ENCODE assay signal across 1 cellular context in genomic region chr12:53539526-53539925, GRCh38.
TF ChIP-seq lines count a peak whose summit lies in the region.

No MANE protein-coding gene starts in this region.

TF ChIP-seq in GM12878, 131 proteins besides CTCF, POLR2A, EP300 and RAD21:
- TF ChIP-seq ZNF217 (IDR thresholded peaks at IDR 0.05): no peak
- peak; percentile 95 for TF ChIP-seq ZNF24 (IDR thresholded peaks at IDR 0.05)
